ENCODE assay signal across 36 cellular contexts in genomic region chrX:111896148-111896547, GRCh38. TPM values are rescaled to one million over a fixed set of nuclear protein-coding genes. Genes with fewer than 3 reads are reported as not detected.
"Had no signal": no experiment of that assay in that cellular context is flagged by ENCODE, and none has a peak within 500 bp of the region (broad histone marks: within the 10 kb centered on the region; RNA-seq: fewer than 3 reads in every experiment).

No MANE protein-coding gene starts in this region.

- H3K36me3 ChIP-seq: ascending aorta, brain microvascular endothelial cell, breast epithelium had no signal

- H3K27ac ChIP-seq: ascending aorta, body of pancreas, brain microvascular endothelial cell, breast epithelium, VCaP had no signal

- H3K4me3 ChIP-seq: ascending aorta, body of pancreas, breast epithelium had no signal

- H3K4me1 ChIP-seq: ascending aorta, body of pancreas, breast epithelium had no signal

- ATAC-seq: activated CD4-positive, alpha-beta T cell treated with anti-CD3 and anti-CD28 coated beads for 36 hours; activated CD4-positive, CD25-positive, alpha-beta regulatory T cell treated with anti-CD3 and anti-CD28 coated beads, Interleukin-2, amount 50 U/mL, for 24 hours; activated CD8-positive, alpha-beta memory T cell treated with anti-CD3 and anti-CD28 coated beads, Interleukin-2, amount 10 ng/mL, durations not matched to agents 7 days and 5 days; activated CD8-positive, alpha-beta T cell treated with anti-CD3 and anti-CD28 coated beads, Interleukin-2, amount 10 ng/mL, durations not matched to agents 7 days and 5 days; activated naive CD8-positive, alpha-beta T cell treated with anti-CD3 and anti-CD28 coated beads, Interleukin-2, amount 50 U/mL, for 24 hours; body of pancreas; WTC11 had no signal

- H3K9me3 ChIP-seq: ascending aorta, body of pancreas, breast epithelium had no signal

- DNase-seq: activated CD4-positive, alpha-beta memory T cell treated with anti-CD3 and anti-CD28 coated beads, Interleukin-2, amount 10 ng/mL, durations not matched to agents 7 days and 5 days; activated CD4-positive, alpha-beta T cell treated with anti-CD3 and anti-CD28 coated beads for 1 hour; activated CD4-positive, alpha-beta T cell treated with anti-CD3 and anti-CD28 coated beads for 36 hours; activated CD4-positive, alpha-beta T cell treated with anti-CD3 and anti-CD28 coated beads for 48 hours; activated CD4-positive, alpha-beta T cell treated with anti-CD3 and anti-CD28 coated beads, Interleukin-2, amount 10 ng/mL, durations not matched to agents 7 days and 5 days; activated CD4-positive, alpha-beta T cell treated with anti-CD3 and anti-CD28 coated beads, Interleukin-2, amount 50 U/mL, for 48 hours; activated CD4-positive, CD25-positive, alpha-beta regulatory T cell; activated CD8-positive, alpha-beta memory T cell treated with anti-CD3 and anti-CD28 coated beads for 24 hours; activated CD8-positive, alpha-beta memory T cell treated with anti-CD3 and anti-CD28 coated beads, Interleukin-2, amount 10 ng/mL, durations not matched to agents 7 days and 5 days; activated CD8-positive, alpha-beta memory T cell treated with anti-CD3 and anti-CD28 coated beads, Interleukin-2, amount 50 U/mL, for 48 hours; activated CD8-positive, alpha-beta T cell treated with anti-CD3 and anti-CD28 coated beads, Interleukin-2, amount 10 ng/mL, durations not matched to agents 7 days and 5 days; activated effector memory CD4-positive, alpha-beta T cell treated with Interleukin-2 at 50 U/mL for 16 hours; activated gamma-delta T cell; activated naive CD4-positive, alpha-beta T cell treated with anti-CD3 and anti-CD28 coated beads, Interleukin-2, amount 10 ng/mL, durations not matched to agents 7 days and 5 days; activated naive CD4-positive, alpha-beta T cell treated with Interleukin-2 at 50 U/mL for 16 hours; activated naive CD8-positive, alpha-beta T cell treated with anti-CD3 and anti-CD28 coated beads, Interleukin-2, amount 10 ng/mL, durations not matched to agents 7 days and 5 days; activated naive CD8-positive, alpha-beta T cell treated with anti-CD3 and anti-CD28 coated beads, Interleukin-2, amount 50 U/mL, for 24 hours; activated T-cell treated with anti-CD3 and anti-CD28 coated beads, Interleukin-2, amount 50 U/mL, for 24 hours; activated T-cell treated with anti-CD3 and anti-CD28 coated beads, Interleukin-2, amount 50 U/mL, for 48 hours; amygdala; anterior cingulate cortex; body of pancreas; brain microvascular endothelial cell; caudate nucleus; cerebellar nuclear complex; T-helper 1 cell; T-helper 2 cell; T-helper 9 cell had no signal

- H3K27me3 ChIP-seq: ascending aorta, body of pancreas, brain microvascular endothelial cell had no signal

- FAIRE-seq: TTC549 had no signal

RNA-seq across cellular contexts. Expression of gene TRPC5OS, which starts 20.2 kb away (rescaled TPM):
- total RNA-seq: activated CD4-positive, alpha-beta memory T cell treated with anti-CD3 and anti-CD28 coated beads, Interleukin-2, amount 10 ng/mL, durations not matched to agents 7 days and 5 days; activated CD4-positive, alpha-beta T cell treated with anti-CD3 and anti-CD28 coated beads for 36 hours; activated CD4-positive, alpha-beta T cell treated with anti-CD3 and anti-CD28 coated beads, Interleukin-2, amount 10 ng/mL, durations not matched to agents 7 days and 5 days; activated CD8-positive, alpha-beta memory T cell treated with anti-CD3 and anti-CD28 coated beads, Interleukin-2, amount 10 ng/mL, durations not matched to agents 7 days and 5 days; activated CD8-positive, alpha-beta T cell treated with anti-CD3 and anti-CD28 coated beads, Interleukin-2, amount 10 ng/mL, durations not matched to agents 7 days and 5 days; activated naive CD8-positive, alpha-beta T cell treated with anti-CD3 and anti-CD28 coated beads, Interleukin-2, amount 10 ng/mL, durations not matched to agents 7 days and 5 days; activated T-helper 2 cell treated with anti-CD3 and anti-CD28 coated beads, Interferon-gamma antibody, Interleukin-2, Interleukin-4, amounts not matched to agents 10 μg/mL and 5 μg/mL and 100 μg/mL, durations not matched to agents 14 hours and 24 hours and 36 hours; ascending aorta; breast epithelium; chondrocyte; WTC11 had no signal
